ENCODE assay signal across 27 cellular contexts in the genomic region with DNA sequence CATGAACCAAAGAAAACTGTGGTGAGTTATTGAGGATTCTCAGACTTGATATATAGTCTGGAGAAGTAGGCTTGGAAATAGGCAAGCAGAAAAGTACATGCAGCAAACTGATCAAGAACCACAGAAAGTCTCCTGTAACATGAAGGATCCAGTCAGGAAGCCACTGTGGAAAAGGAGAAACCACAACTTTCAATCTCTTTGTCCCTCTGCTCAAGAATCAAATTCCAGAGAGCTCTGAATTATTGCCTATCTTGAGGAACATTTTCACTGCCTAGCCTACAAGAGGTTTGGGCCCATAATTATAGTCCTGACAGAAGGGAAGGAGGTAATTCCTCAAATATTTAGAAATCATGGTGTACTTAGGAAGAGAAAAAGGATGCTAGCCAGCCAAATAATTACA.
"Had no signal": no experiment of that assay in that cellular context is flagged by ENCODE, and none has a peak within 500 bp of the region (broad histone marks: within the 10 kb centered on the region; RNA-seq: fewer than 3 reads in every experiment).

No MANE protein-coding gene starts in this region.

- H3K27me3 Mint-ChIP-seq: progenitor cell of endocrine pancreas had no signal

- H3K4me3 Mint-ChIP-seq: activated naive CD4-positive, alpha-beta T cell treated with anti-CD3 and anti-CD28 coated beads, Interleukin-2, amount 50 U/mL, for 24 hours; endodermal cell; naive B cell; neural crest cell had no signal

- H3K4me1 Mint-ChIP-seq: activated naive CD4-positive, alpha-beta T cell treated with anti-CD3 and anti-CD28 coated beads, Interleukin-2, amount 50 U/mL, for 24 hours; naive B cell; neural crest cell had no signal

- H3K27ac Mint-ChIP-seq: activated naive CD4-positive, alpha-beta T cell treated with anti-CD3 and anti-CD28 coated beads, Interleukin-2, amount 50 U/mL, for 24 hours; endodermal cell; naive B cell; progenitor cell of endocrine pancreas had no signal

- H3K9me3 ChIP-seq: ascending aorta, esophagus squamous epithelium, heart left ventricle, mucosa of descending colon, sigmoid colon, spleen, thoracic aorta, upper lobe of left lung had no signal

- H3K4me3 ChIP-seq: ascending aorta, esophagus squamous epithelium, heart left ventricle, mucosa of descending colon, sigmoid colon, spleen, thoracic aorta, upper lobe of left lung had no signal

- ATAC-seq: heart left ventricle, left colon, mucosa of descending colon had no signal

- H3K36me3 ChIP-seq: ascending aorta, esophagus squamous epithelium, heart left ventricle, sigmoid colon, spleen, thoracic aorta, upper lobe of left lung, WERI-Rb-1 had no signal

- H3K9me3 Mint-ChIP-seq: endodermal cell, naive B cell, neural crest cell had no signal

- H3K36me3 Mint-ChIP-seq: activated naive CD4-positive, alpha-beta T cell treated with anti-CD3 and anti-CD28 coated beads, Interleukin-2, amount 50 U/mL, for 24 hours; naive B cell had no signal

- DNase-seq: activated CD4-positive, alpha-beta T cell treated with anti-CD3 and anti-CD28 coated beads for 1 hour; activated CD4-positive, alpha-beta T cell treated with anti-CD3 and anti-CD28 coated beads, Interleukin-2, amount 50 U/mL, for 1 hour; activated gamma-delta T cell treated with Interleukin-2 at 50 U/mL for 16 hours; activated T-cell treated with anti-CD3 and anti-CD28 coated beads, Interleukin-2, amount 50 U/mL, for 1 hour; cerebellar nuclear complex; cortex of kidney; endodermal cell; esophagus squamous epithelium; heart left ventricle; islet precursor cell; left colon; mesendoderm; mucosa of descending colon; naive B cell; retina; sigmoid colon; spleen; stimulated activated CD4-positive, alpha-beta T cell treated with anti-CD3 and anti-CD28 coated beads, Interleukin-4, amount 100 ng/mL, for 1 hour; stimulated activated naive CD4-positive, alpha-beta T cell; T-helper 2 cell; upper lobe of left lung; WERI-Rb-1 had no signal

- H3K4me1 ChIP-seq: ascending aorta, spleen had no signal

- H3K27me3 ChIP-seq: ascending aorta, esophagus squamous epithelium, heart left ventricle, sigmoid colon, spleen, upper lobe of left lung had no signal

- H3K27ac ChIP-seq: ascending aorta, esophagus squamous epithelium, heart left ventricle, sigmoid colon, spleen, thoracic aorta, upper lobe of left lung, WERI-Rb-1 had no signal
